In the genomic region with DNA sequence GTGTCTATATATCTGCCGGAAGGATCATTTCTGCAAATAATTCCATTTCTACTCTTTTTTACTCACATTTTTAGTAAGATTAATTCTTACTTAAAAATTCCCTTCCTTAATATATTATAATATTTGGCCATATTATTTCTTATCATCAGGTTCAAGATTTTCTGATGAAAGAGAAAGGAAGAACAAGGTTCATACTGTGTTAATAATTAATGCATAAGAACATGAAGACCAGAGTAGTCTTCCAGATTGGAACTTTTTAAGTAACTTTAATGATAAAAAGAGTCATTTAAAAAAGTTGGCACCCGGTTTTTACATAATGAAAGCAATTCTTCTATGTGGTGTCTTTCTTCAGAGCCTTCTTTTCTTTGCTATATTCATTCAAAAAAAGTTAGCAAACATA, we compare ENCODE assay signal across 24 cellular contexts. TPM values are rescaled to one million over a fixed set of nuclear protein-coding genes. Genes with fewer than 3 reads are reported as not detected.
A peak's percentile ranks its signal among the peaks of the same experiment; 100 is the strongest.
DNase-seq lines count a peak whose midpoint lies in the region; ATAC-seq and TF ChIP-seq lines count a peak whose summit lies in the region.
"Had no signal": no experiment of that assay in that cellular context is flagged by ENCODE, and none has a peak within 500 bp of the region (broad histone marks: within the 10 kb centered on the region; RNA-seq: fewer than 3 reads in every experiment).

No MANE protein-coding gene starts in this region.

- peak overlapping the region; percentile 73 for H3K9ac ChIP-seq in mucosa of stomach (ENCODE audit: low read length)
- H3K9ac ChIP-seq: BLaER1 treated with 17β-estradiol and CSF1 and Interleukin-3, amounts not matched to agents 10 nM and 100 nM; parathyroid adenoma had no signal

- peak overlapping the region in 6 of 12 donors; percentile 6 to 49 (median 36) for H3K27ac ChIP-seq in heart left ventricle
- H3K27ac ChIP-seq in right cardiac atrium (ENCODE audit: low read length): no peak overlapping the region
- H3K27ac ChIP-seq in uterus: peak overlapping the region; percentile 51 to 54
- H3K27ac ChIP-seq: BLaER1 treated with 17β-estradiol and CSF1 and Interleukin-3, amounts not matched to agents 10 nM and 100 nM; parathyroid adenoma had no signal

- intact Hi-C loops in heart left ventricle (cut with DNase I): no loop called here
- intact Hi-C loops in right cardiac atrium (cut with DNase I): no loop called here
- intact Hi-C loops in uterus (cut with DNase I; ENCODE audit: low total_unique reads): no loop called here

- no peaks in the 10 kb centered on the region for H3K27me3 ChIP-seq in heart left ventricle
- no peaks in the 10 kb centered on the region for H3K27me3 ChIP-seq in right cardiac atrium (ENCODE audit: control insufficient read depth, insufficient read depth)
- H3K27me3 ChIP-seq in mucosa of stomach (ENCODE audit: control insufficient read depth, insufficient read depth, low read length): no peaks in the 10 kb centered on the region
- no peaks in the 10 kb centered on the region for H3K27me3 ChIP-seq in uterus
- H3K27me3 ChIP-seq: BLaER1 treated with 17β-estradiol and CSF1 and Interleukin-3, amounts not matched to agents 10 nM and 100 nM; transverse colon had no signal

- WGBS in heart left ventricle, 4 donors: 61 to 79% (median 65%) methylated on average over 2 of the region's 2 CpGs
- 59% methylated on average over 2 of the region's 2 CpGs for WGBS in right cardiac atrium

- TF ChIP-seq POLR2A in heart left ventricle (IDR thresholded peaks at IDR 0.05) (no peak), uterus (IDR thresholded peaks at IDR 0.05) (no peak)

- TF ChIP-seq CTCF in heart left ventricle (IDR thresholded peaks at IDR 0.05): no peak
- no peak for TF ChIP-seq CTCF in epithelial cell of proximal tubule (conservative IDR thresholded peaks at IDR 0.05; ENCODE audit: low read depth, low read length)
- no peak for TF ChIP-seq CTCF in uterus (IDR thresholded peaks at IDR 0.05)

- H3K36me3 ChIP-seq in heart left ventricle (peaks cover 0 to 28% (median 12%) of the 10 kb centered on the region in 9 donors), mucosa of stomach (ENCODE audit: control insufficient read depth, insufficient read depth, low read length) (no peaks in the 10 kb centered on the region), uterus (no peaks in the 10 kb centered on the region)
- H3K36me3 ChIP-seq: transverse colon had no signal

- no peak for ATAC-seq in heart left ventricle
- no peak for ATAC-seq in right cardiac atrium
- no peak for ATAC-seq in HG03354 (IDR thresholded peaks at IDR 0.05; ENCODE audit: poor library complexity, severe bottlenecking, unreplicated experiment)
- no peak for ATAC-seq in HG03378 (IDR thresholded peaks at IDR 0.05; ENCODE audit: unreplicated experiment)
- ATAC-seq: activated CD8-positive, alpha-beta memory T cell treated with anti-CD3 and anti-CD28 coated beads, Interleukin-2, amount 10 ng/mL, durations not matched to agents 7 days and 5 days; T-cell had no signal

- H3K4me1 ChIP-seq in heart left ventricle: peaks cover 0 to 16% (median 0%) of the 10 kb centered on the region in 12 donors
- no peaks in the 10 kb centered on the region for H3K4me1 ChIP-seq in right cardiac atrium (ENCODE audit: control insufficient read depth, insufficient read depth, low read length)
- peaks cover 4% of the 10 kb centered on the region for H3K4me1 ChIP-seq in mucosa of stomach (ENCODE audit: control insufficient read depth, insufficient read depth, low read length)
- peaks cover 0 to 5% of the 10 kb centered on the region in 2 donors for H3K4me1 ChIP-seq in uterus

- H3K4me3 ChIP-seq in heart left ventricle: peak overlapping the region in 9 of 12 donors; percentile 1 to 59 (median 42)
- H3K4me3 ChIP-seq in right cardiac atrium (ENCODE audit: low read length): no peak overlapping the region
- H3K4me3 ChIP-seq in epithelial cell of proximal tubule (ENCODE audit: low read depth, low read length): peak overlapping the region; percentile 2
- peak overlapping the region; percentile 28 for H3K4me3 ChIP-seq in mucosa of stomach (ENCODE audit: low read length)
- H3K4me3 ChIP-seq in uterus: peak overlapping the region; percentile 3 to 19
- H3K4me3 ChIP-seq: BLaER1 treated with 17β-estradiol and CSF1 and Interleukin-3, amounts not matched to agents 10 nM and 100 nM; lung had no signal

- DNase-seq in heart left ventricle: no peak
- DNase-seq in right cardiac atrium: no peak
- DNase-seq in epithelial cell of proximal tubule (ENCODE audit: low read depth): no peak
- DNase-seq in uterus: no peak
- no peak for DNase-seq in NCI-H526 treated with DMSO at 0.1 percent for 48 hours (lab: John Stamatoyannopoulos, UW)
- DNase-seq: activated CD4-positive, alpha-beta T cell treated with anti-CD3 and anti-CD28 coated beads, Interleukin-2, amount 10 ng/mL, durations not matched to agents 24 days and 14 days; activated CD8-positive, alpha-beta memory T cell treated with anti-CD3 and anti-CD28 coated beads, Interleukin-2, amount 10 ng/mL, durations not matched to agents 7 days and 5 days; effector memory CD4-positive, alpha-beta T cell; NCI-H146; NCI-H2171 treated with DMSO at 0.1 percent for 48 hours; NCI-H774; SIG-M5; stimulated activated naive CD4-positive, alpha-beta T cell treated with Interleukin-2 at 50 U/mL for 16 hours; T-cell; transverse colon had no signal

- H3K9me3 ChIP-seq in heart left ventricle (no peaks in the 10 kb centered on the region), right cardiac atrium (ENCODE audit: control insufficient read depth, low read length) (no peaks in the 10 kb centered on the region), mucosa of stomach (ENCODE audit: control insufficient read depth, low read length) (no peaks in the 10 kb centered on the region), uterus (no peaks in the 10 kb centered on the region)
- H3K9me3 ChIP-seq: BLaER1 treated with 17β-estradiol and CSF1 and Interleukin-3, amounts not matched to agents 10 nM and 100 nM; transverse colon had no signal

RNA-seq across cellular contexts. Expression of gene ACKR4, which starts 0.6 kb away (rescaled TPM):
- total RNA-seq in heart left ventricle (1 to 10 TPM in 7 of 9 donors, under 1 TPM in 2; 0.69 to 3.0 (median 2.0) TPM), right cardiac atrium (1 to 10 TPM; 5.2 to 8.5 (median 6.6) TPM), epithelial cell of proximal tubule (not detected in 2 replicates), uterus (1 to 10 TPM; 2.0 to 4.7 (median 4.4) TPM)
- polyA plus RNA-seq in heart left ventricle (1 to 10 TPM in 1 of 2 donors, under 1 TPM in 1; 0.64 to 2.2 TPM), right cardiac atrium (7.2 TPM)
- total RNA-seq: A172; activated CD8-positive, alpha-beta memory T cell treated with anti-CD3 and anti-CD28 coated beads, Interleukin-2, amount 10 ng/mL, durations not matched to agents 7 days and 5 days; astrocyte; myocyte had no signal
